25 cellular contexts compared by ENCODE assay signal in the genomic region with DNA sequence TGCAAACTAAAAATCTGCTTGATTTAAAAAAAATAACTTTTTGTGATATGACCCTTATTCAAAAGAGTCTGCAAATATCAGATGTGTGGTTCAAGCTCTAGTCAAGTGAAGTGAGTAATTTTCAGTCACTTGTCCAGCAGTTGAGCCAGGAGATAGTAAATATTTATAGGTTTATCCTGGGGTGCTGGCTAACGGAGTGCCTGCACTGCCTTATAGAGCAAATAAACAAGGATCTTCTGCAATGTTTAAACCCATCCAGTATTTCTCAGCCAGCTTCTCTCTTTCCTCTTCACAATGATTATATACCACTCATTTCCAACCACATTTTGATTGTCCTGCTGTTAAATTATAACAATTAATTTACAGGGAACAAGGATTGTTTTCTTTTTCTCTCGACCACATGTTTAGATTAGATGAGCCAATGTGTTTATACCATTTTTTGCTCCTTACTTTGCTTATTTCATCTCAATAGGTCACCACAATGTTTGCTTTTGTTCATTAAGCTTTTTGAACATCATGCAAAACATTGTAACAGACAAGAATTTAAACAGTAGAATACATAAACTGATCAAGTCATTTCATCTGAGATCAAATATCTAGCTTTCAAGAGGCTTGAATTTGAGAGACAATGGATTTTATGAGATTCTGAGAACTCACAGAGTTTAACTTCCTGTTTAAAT.
"Had no signal": no experiment of that assay in that cellular context is flagged by ENCODE, and none has a peak within 500 bp of the region (broad histone marks: within the 10 kb centered on the region; RNA-seq: fewer than 3 reads in every experiment).

No MANE protein-coding gene starts in this region.

- H3K9me3 ChIP-seq: SJCRH30, SK-N-SH had no signal

- H3K36me3 Mint-ChIP-seq: activated CD4-positive, alpha-beta memory T cell treated with anti-CD3 and anti-CD28 coated beads for 36 hours; brain had no signal

- H3K27me3 Mint-ChIP-seq: activated CD4-positive, alpha-beta memory T cell treated with anti-CD3 and anti-CD28 coated beads for 36 hours; activated CD4-positive, alpha-beta T cell treated with anti-CD3 and anti-CD28 coated beads, Interleukin-2, amount 10 ng/mL, durations not matched to agents 7 days and 5 days; activated naive CD8-positive, alpha-beta T cell treated with anti-CD3 and anti-CD28 coated beads, Interleukin-2, amount 50 U/mL, for 24 hours; brain; central memory CD8-positive, alpha-beta T cell had no signal

- H3K4me1 ChIP-seq: SJCRH30 had no signal

- DNase-seq: activated CD4-positive, alpha-beta memory T cell treated with anti-CD3 and anti-CD28 coated beads for 36 hours; activated CD4-positive, alpha-beta T cell treated with anti-CD3 and anti-CD28 coated beads, Interleukin-2, amount 10 ng/mL, durations not matched to agents 7 days and 5 days; activated CD4-positive, CD25-positive, alpha-beta regulatory T cell; activated CD8-positive, alpha-beta memory T cell treated with anti-CD3 and anti-CD28 coated beads for 24 hours; activated effector memory CD4-positive, alpha-beta T cell treated with anti-CD3 and anti-CD28 coated beads, Interleukin-2, amount 50 U/mL, for 16 hours; activated naive CD4-positive, alpha-beta T cell treated with Interleukin-2 at 50 U/mL for 16 hours; activated naive CD8-positive, alpha-beta T cell treated with anti-CD3 and anti-CD28 coated beads, Interleukin-2, amount 50 U/mL, for 24 hours; activated T-cell treated with anti-CD3 and anti-CD28 coated beads, Interleukin-2, amount 50 U/mL, for 4 hours; amniotic stem cell; NCI-H1048; NCI-H1930; NCI-H2171; NCI-H2227 treated with DMSO at 0.1 percent for 48 hours; NCI-H446 treated with DMSO at 0.1 percent for 48 hours; NCI-H524 treated with DMSO at 0.1 percent for 48 hours; NCI-H82; Right ventricle myocardium superior; SJCRH30; SK-N-SH; T-helper 1 cell had no signal

- H3K4me3 ChIP-seq: SJCRH30 had no signal

- H3K9me3 Mint-ChIP-seq: activated CD4-positive, alpha-beta T cell treated with anti-CD3 and anti-CD28 coated beads, Interleukin-2, amount 10 ng/mL, durations not matched to agents 7 days and 5 days; brain had no signal

- H3K27me3 ChIP-seq: SJCRH30 had no signal

- H3K9ac ChIP-seq: SK-N-SH had no signal

- ATAC-seq: activated naive CD4-positive, alpha-beta T cell treated with anti-CD3 and anti-CD28 coated beads, Interleukin-2, amount 50 U/mL, for 72 hours; activated naive CD8-positive, alpha-beta T cell treated with anti-CD3 and anti-CD28 coated beads, Interleukin-2, amount 50 U/mL, for 24 hours; activated T-cell treated with anti-CD3 and anti-CD28 coated beads, Interleukin-2, amount 50 U/mL, for 4 hours had no signal

- H3K27ac Mint-ChIP-seq: activated CD4-positive, alpha-beta memory T cell treated with anti-CD3 and anti-CD28 coated beads for 36 hours; activated CD4-positive, alpha-beta T cell treated with anti-CD3 and anti-CD28 coated beads, Interleukin-2, amount 10 ng/mL, durations not matched to agents 7 days and 5 days; activated naive CD4-positive, alpha-beta T cell treated with anti-CD3 and anti-CD28 coated beads, Interleukin-2, amount 50 U/mL, for 72 hours; activated naive CD8-positive, alpha-beta T cell treated with anti-CD3 and anti-CD28 coated beads, Interleukin-2, amount 50 U/mL, for 24 hours; brain had no signal

- H3K4me2 ChIP-seq: SK-N-SH had no signal

- H3K27ac ChIP-seq: RWPE1, SJCRH30, VCaP had no signal

- H3K4me3 Mint-ChIP-seq: activated CD4-positive, alpha-beta memory T cell treated with anti-CD3 and anti-CD28 coated beads for 36 hours; activated CD4-positive, alpha-beta T cell treated with anti-CD3 and anti-CD28 coated beads, Interleukin-2, amount 10 ng/mL, durations not matched to agents 7 days and 5 days; activated naive CD8-positive, alpha-beta T cell treated with anti-CD3 and anti-CD28 coated beads, Interleukin-2, amount 50 U/mL, for 24 hours; activated T-cell treated with anti-CD3 and anti-CD28 coated beads, Interleukin-2, amount 50 U/mL, for 4 hours; brain; central memory CD8-positive, alpha-beta T cell had no signal

- H3K36me3 ChIP-seq: SJCRH30 had no signal

- H3K4me1 Mint-ChIP-seq: brain had no signal
